ENCODE assay signal across 13 cellular contexts in genomic region chr7:20283997-20284396, GRCh38. TPM values are rescaled to one million over a fixed set of nuclear protein-coding genes. Genes with fewer than 3 reads are reported as not detected.
A peak's percentile ranks its signal among the peaks of the same experiment; 100 is the strongest.
DNase-seq lines count a peak whose midpoint lies in the region; ATAC-seq lines count a peak whose summit lies in the region.
"Had no signal": no experiment of that assay in that cellular context is flagged by ENCODE, and none has a peak within 500 bp of the region (broad histone marks: within the 10 kb centered on the region; RNA-seq: fewer than 3 reads in every experiment).

No MANE protein-coding gene starts in this region.

- intact Hi-C loops in activated naive CD4-positive, alpha-beta T cell treated with anti-CD3 and anti-CD28 coated beads for 36 hours (cut with micrococcal nuclease): loop anchor here (5.0 kb wide), 1 partner anchor 172 kb away; no protein-coding TSS in a partner anchor

- no peaks in the 10 kb centered on the region for H3K9me3 Mint-ChIP-seq in stimulated activated memory B cell treated with anti-CD40 and anti-IgM and Interleukin-4, amounts not matched to agents 10 μg/mL and 1 μg/mL and 100 μg/mL, for 72 hours
- no peaks in the 10 kb centered on the region for H3K9me3 Mint-ChIP-seq in activated naive CD4-positive, alpha-beta T cell treated with anti-CD3 and anti-CD28 coated beads for 36 hours
- H3K9me3 Mint-ChIP-seq: dendritic cell treated with granulocyte-macrophage colony-stimulating factor and Interleukin-4, amounts not matched to agents 40 ng/mL and 50 ng/mL, for 4 days had no signal

- H3K4me3 Mint-ChIP-seq in stimulated activated memory B cell treated with anti-CD40 and anti-IgM and Interleukin-4, amounts not matched to agents 10 μg/mL and 1 μg/mL and 100 μg/mL, for 72 hours: no peak overlapping the region
- H3K4me3 Mint-ChIP-seq in activated naive CD4-positive, alpha-beta T cell treated with anti-CD3 and anti-CD28 coated beads for 36 hours: no peak overlapping the region
- H3K4me3 Mint-ChIP-seq: dendritic cell treated with granulocyte-macrophage colony-stimulating factor and Interleukin-4, amounts not matched to agents 40 ng/mL and 50 ng/mL, for 4 days had no signal

- CTCF ChIA-PET in activated naive CD4-positive, alpha-beta T cell treated with anti-CD3 and anti-CD28 coated beads for 36 hours (lab: Charles Lee): no interaction called here

- no peak for DNase-seq in stimulated activated naive CD8-positive, alpha-beta T cell treated with anti-CD3 and anti-CD28 coated beads, Interleukin-15, Interleukin-2, amounts not matched to agents 100 U/mL and 50 U/mL, for 24 hours
- no peak for DNase-seq in activated naive CD4-positive, alpha-beta T cell treated with anti-CD3 and anti-CD28 coated beads for 36 hours
- no peak for DNase-seq in dermis blood vessel endothelial cell
- DNase-seq: amygdala; NCI-H1105; retina; SIG-M5; stimulated activated CD4-positive, alpha-beta T cell treated with anti-CD3 and anti-CD28 coated beads, Interleukin-4, amount 100 ng/mL, for 24 hours had no signal

- no peaks in the 10 kb centered on the region for H3K27me3 Mint-ChIP-seq in stimulated activated memory B cell treated with anti-CD40 and anti-IgM and Interleukin-4, amounts not matched to agents 10 μg/mL and 1 μg/mL and 100 μg/mL, for 72 hours
- H3K27me3 Mint-ChIP-seq in activated naive CD4-positive, alpha-beta T cell treated with anti-CD3 and anti-CD28 coated beads for 36 hours (ENCODE audit: low read depth): no peaks in the 10 kb centered on the region
- H3K27me3 Mint-ChIP-seq: dendritic cell treated with granulocyte-macrophage colony-stimulating factor and Interleukin-4, amounts not matched to agents 40 ng/mL and 50 ng/mL, for 4 days had no signal

- no peaks in the 10 kb centered on the region for H3K36me3 Mint-ChIP-seq in stimulated activated memory B cell treated with anti-CD40 and anti-IgM and Interleukin-4, amounts not matched to agents 10 μg/mL and 1 μg/mL and 100 μg/mL, for 72 hours
- no peaks in the 10 kb centered on the region for H3K36me3 Mint-ChIP-seq in activated naive CD4-positive, alpha-beta T cell treated with anti-CD3 and anti-CD28 coated beads for 36 hours (ENCODE audit: low read depth)

- peak overlapping the region; percentile 8 for H3K27ac Mint-ChIP-seq in stimulated activated memory B cell treated with anti-CD40 and anti-IgM and Interleukin-4, amounts not matched to agents 10 μg/mL and 1 μg/mL and 100 μg/mL, for 72 hours
- no peak overlapping the region for H3K27ac Mint-ChIP-seq in activated naive CD4-positive, alpha-beta T cell treated with anti-CD3 and anti-CD28 coated beads for 36 hours
- H3K27ac Mint-ChIP-seq: dendritic cell treated with granulocyte-macrophage colony-stimulating factor and Interleukin-4, amounts not matched to agents 40 ng/mL and 50 ng/mL, for 4 days had no signal

- ATAC-seq in GM19025 (IDR thresholded peaks at IDR 0.05; ENCODE audit: low read depth, unreplicated experiment) (peak; percentile 55), GM21723 (IDR thresholded peaks at IDR 0.05; ENCODE audit: unreplicated experiment) (peak; percentile 74), HG03159 (IDR thresholded peaks at IDR 0.05; ENCODE audit: unreplicated experiment) (peak; percentile 45)
- ATAC-seq in stimulated activated memory B cell treated with anti-CD40 and anti-IgM and Interleukin-4, amounts not matched to agents 10 μg/mL and 1 μg/mL and 100 μg/mL, for 72 hours: no peak
- no peak for ATAC-seq in stimulated activated naive CD8-positive, alpha-beta T cell treated with anti-CD3 and anti-CD28 coated beads, Interleukin-15, Interleukin-2, amounts not matched to agents 100 U/mL and 50 U/mL, for 24 hours

- peaks cover 8% of the 10 kb centered on the region for H3K4me1 Mint-ChIP-seq in stimulated activated memory B cell treated with anti-CD40 and anti-IgM and Interleukin-4, amounts not matched to agents 10 μg/mL and 1 μg/mL and 100 μg/mL, for 72 hours
- H3K4me1 Mint-ChIP-seq in activated naive CD4-positive, alpha-beta T cell treated with anti-CD3 and anti-CD28 coated beads for 36 hours (ENCODE audit: low read depth): no peaks in the 10 kb centered on the region

RNA-seq across cellular contexts. Expression of gene ITGB8, which starts 46.7 kb away (rescaled TPM):
- not detected for total RNA-seq in activated naive CD4-positive, alpha-beta T cell treated with anti-CD3 and anti-CD28 coated beads for 36 hours
- total RNA-seq in dermis blood vessel endothelial cell: 8.5 and 8.8 TPM in 2 replicates

Comparison
In these comparisons a context has a peak if more than half of its experiments do, and no peak if none do; other contexts are left out.
1. ATAC-seq: peak in GM19025 (single experiment), GM21723 (single experiment) and HG03159 (single experiment); none in stimulated activated memory B cell treated with anti-CD40 and anti-IgM and Interleukin-4, amounts not matched to agents 10 μg/mL and 1 μg/mL and 100 μg/mL, for 72 hours (single experiment) and stimulated activated naive CD8-positive, alpha-beta T cell treated with anti-CD3 and anti-CD28 coated beads, Interleukin-15, Interleukin-2, amounts not matched to agents 100 U/mL and 50 U/mL, for 24 hours (single experiment).